ENCODE assay signal across 23 cellular contexts in genomic region chr22:33776491-33776890, GRCh38.
DNase-seq lines count a peak whose midpoint lies in the region; ATAC-seq and TF ChIP-seq lines count a peak whose summit lies in the region.
"Had no signal": no experiment of that assay in that cellular context is flagged by ENCODE, and none has a peak within 500 bp of the region (broad histone marks: within the 10 kb centered on the region; RNA-seq: fewer than 3 reads in every experiment).

No MANE protein-coding gene starts in this region.

- ATAC-seq in WTC11 (no peak), left lung (peak; percentile 65)
- no peak for ATAC-seq in stimulated activated naive CD8-positive, alpha-beta T cell treated with anti-CD3 and anti-CD28 coated beads, Interleukin-15, amount 100 ng/mL, for 72 hours
- ATAC-seq: A549 had no signal

- H3K4me1 ChIP-seq in left lung (no peaks in the 10 kb centered on the region), prostate gland (replicated peaks) (no peaks in the 10 kb centered on the region), spleen (no peaks in the 10 kb centered on the region)
- H3K4me1 ChIP-seq: A549, BE2C, HAP-1 had no signal

- POLR2A ChIA-PET in WTC11 (lab: Charles Lee) = no interaction called here

- no peak for TF ChIP-seq POLR2A in prostate gland (IDR thresholded peaks at IDR 0.05)
- TF ChIP-seq POLR2A in spleen (IDR thresholded peaks at IDR 0.05) = no peak

- intact Hi-C loops in left lung (cut with DNase I) (no loop called here), prostate gland (cut with DNase I) (no loop called here), spleen (cut with DNase I; ENCODE audit: low total_unique reads) (no loop called here)

- H3K27ac Mint-ChIP-seq in WTC11 (peak overlapping the region; percentile 80; the same call in 1 of the 2 replicates), nephron progenitor cell (peak overlapping the region; percentile 4)
- no peak overlapping the region for H3K27ac Mint-ChIP-seq in stimulated activated naive CD8-positive, alpha-beta T cell treated with anti-CD3 and anti-CD28 coated beads, Interleukin-15, amount 100 ng/mL, for 72 hours
- H3K27ac Mint-ChIP-seq: CD14-positive monocyte; CD4-positive, alpha-beta memory T cell; HFFc6 had no signal

- H3K36me3 Mint-ChIP-seq in WTC11 (no peaks in the 10 kb centered on the region), nephron progenitor cell (ENCODE audit: low read depth) (no peaks in the 10 kb centered on the region)
- H3K36me3 Mint-ChIP-seq: CD14-positive monocyte had no signal

- H3K4me3 Mint-ChIP-seq in WTC11 (no peak overlapping the region), nephron progenitor cell (no peak overlapping the region)
- no peak overlapping the region for H3K4me3 Mint-ChIP-seq in stimulated activated naive CD8-positive, alpha-beta T cell treated with anti-CD3 and anti-CD28 coated beads, Interleukin-15, amount 100 ng/mL, for 72 hours
- H3K4me3 Mint-ChIP-seq: CD14-positive monocyte; CD4-positive, alpha-beta memory T cell; HFFc6 had no signal

- H3K4me3 ChIP-seq in left lung = no peak overlapping the region
- H3K4me3 ChIP-seq in prostate gland = no peak overlapping the region
- no peak overlapping the region for H3K4me3 ChIP-seq in spleen
- H3K4me3 ChIP-seq: A549; BLaER1 treated with 17β-estradiol and CSF1 and Interleukin-3, amounts not matched to agents 10 nM and 100 nM; HAP-1 had no signal

- H3K9me3 Mint-ChIP-seq in WTC11 = no peaks in the 10 kb centered on the region
- no peaks in the 10 kb centered on the region for H3K9me3 Mint-ChIP-seq in nephron progenitor cell
- H3K9me3 Mint-ChIP-seq in stimulated activated naive CD8-positive, alpha-beta T cell treated with anti-CD3 and anti-CD28 coated beads, Interleukin-15, amount 100 ng/mL, for 72 hours = peaks cover 9 to 15% of the 10 kb centered on the region in 2 donors

- DNase-seq in WTC11 (ENCODE audit: low spot score) (no peak), left lung (no peak), nephron progenitor cell (no peak), prostate gland (ENCODE audit: low spot score) (peak; percentile 7), spleen (no peak), NCI-H1436 treated with DMSO at 0.1 percent for 48 hours (lab: John Stamatoyannopoulos, UW) (no peak), CD1c-positive myeloid dendritic cell (ENCODE audit: extremely low spot score) (no peak)
- no peak for DNase-seq in stimulated activated naive CD8-positive, alpha-beta T cell treated with anti-CD3 and anti-CD28 coated beads, Interleukin-15, amount 100 ng/mL, for 72 hours
- DNase-seq: 8988T; ACHN; AML-193; BE2C; Calu3; CD4-positive, alpha-beta memory T cell; COR-L47; DMS53; DND-41; GOT3; HFFc6 had no signal

- H3K27me3 Mint-ChIP-seq in WTC11 (ENCODE audit: low read depth) (no peaks in the 10 kb centered on the region), nephron progenitor cell (ENCODE audit: low read depth, poor library complexity) (no peaks in the 10 kb centered on the region)
- H3K27me3 Mint-ChIP-seq in stimulated activated naive CD8-positive, alpha-beta T cell treated with anti-CD3 and anti-CD28 coated beads, Interleukin-15, amount 100 ng/mL, for 72 hours = no peaks in the 10 kb centered on the region
- H3K27me3 Mint-ChIP-seq: CD4-positive, alpha-beta memory T cell had no signal

- 50% methylated on average over 7 of the region's 7 CpGs for WGBS in prostate gland
- 75 to 89% (median 77%) methylated on average over 7 of the region's 7 CpGs for WGBS in spleen, 5 donors

- peaks cover 51% of the 10 kb centered on the region for H3K4me1 Mint-ChIP-seq in WTC11
- H3K4me1 Mint-ChIP-seq in nephron progenitor cell = peaks cover 52% of the 10 kb centered on the region
- no peaks in the 10 kb centered on the region for H3K4me1 Mint-ChIP-seq in stimulated activated naive CD8-positive, alpha-beta T cell treated with anti-CD3 and anti-CD28 coated beads, Interleukin-15, amount 100 ng/mL, for 72 hours
- H3K4me1 Mint-ChIP-seq: CD14-positive monocyte had no signal

- H3K27ac ChIP-seq in left lung (no peak overlapping the region), prostate gland (no peak overlapping the region), spleen (no peak overlapping the region)
- H3K27ac ChIP-seq: A549; BLaER1 treated with 17β-estradiol and CSF1 and Interleukin-3, amounts not matched to agents 10 nM and 100 nM had no signal

- TF ChIP-seq CTCF in WTC11 (IDR thresholded peaks at IDR 0.05) (no peak), left lung (IDR thresholded peaks at IDR 0.05) (no peak), nephron progenitor cell (IDR thresholded peaks at IDR 0.05) (no peak), prostate gland (IDR thresholded peaks at IDR 0.05) (no peak), spleen (IDR thresholded peaks at IDR 0.05 in 8 of 11, conservative IDR thresholded peaks at IDR 0.05 in 3 of 11) (no peak)

- H3K36me3 ChIP-seq in left lung (no peaks in the 10 kb centered on the region), prostate gland (no peaks in the 10 kb centered on the region), spleen (no peaks in the 10 kb centered on the region)
- H3K36me3 ChIP-seq: BE2C; BLaER1 treated with 17β-estradiol and CSF1 and Interleukin-3, amounts not matched to agents 10 nM and 100 nM; HAP-1 had no signal

- H3K9me3 ChIP-seq in left lung (peaks cover 0 to 2% of the 10 kb centered on the region in 2 donors), prostate gland (no peaks in the 10 kb centered on the region), spleen (no peaks in the 10 kb centered on the region)
- H3K9me3 ChIP-seq: A549, BE2C, HAP-1 had no signal

- CTCF ChIA-PET in WTC11 (lab: Charles Lee) = no interaction called here

- H3K27me3 ChIP-seq in left lung (no peaks in the 10 kb centered on the region), prostate gland (replicated peaks; ENCODE audit: insufficient read depth) (no peaks in the 10 kb centered on the region), spleen (replicated peaks in 1 of 7) (no peaks in the 10 kb centered on the region)
- H3K27me3 ChIP-seq: BE2C; BLaER1 treated with 17β-estradiol and CSF1 and Interleukin-3, amounts not matched to agents 10 nM and 100 nM had no signal

TF ChIP-seq in WTC11, 78 proteins besides CTCF, POLR2A, EP300 and RAD21:
- no peak for TF ChIP-seq MAX (CRISPR knock-in tag; IDR thresholded peaks at IDR 0.05)

Comparison
In these comparisons a context has a peak if more than half of its experiments do, and no peak if none do; other contexts are left out.
1. H3K27ac Mint-ChIP-seq: peak in WTC11 (single experiment) and nephron progenitor cell (single experiment); none in stimulated activated naive CD8-positive, alpha-beta T cell treated with anti-CD3 and anti-CD28 coated beads, Interleukin-15, amount 100 ng/mL, for 72 hours (0 of 2).